23 cellular contexts compared by ENCODE assay signal in genomic region chr11:37804666-37805065, GRCh38.
DNase-seq lines count a peak whose midpoint lies in the region; ATAC-seq and TF ChIP-seq lines count a peak whose summit lies in the region.
"Had no signal": no experiment of that assay in that cellular context is flagged by ENCODE, and none has a peak within 500 bp of the region (broad histone marks: within the 10 kb centered on the region; RNA-seq: fewer than 3 reads in every experiment).

No MANE protein-coding gene starts in this region.

- intact Hi-C loops in A673 (cut with micrococcal nuclease; ENCODE audit: unreplicated experiment), result no loop called here

- no peaks in the 10 kb centered on the region for H3K27me3 Mint-ChIP-seq in activated naive CD8-positive, alpha-beta T cell treated with anti-CD3 and anti-CD28 coated beads, Interleukin-2, amount 50 U/mL, for 24 hours
- no peaks in the 10 kb centered on the region for H3K27me3 Mint-ChIP-seq in activated naive CD8-positive, alpha-beta T cell treated with anti-CD3 and anti-CD28 coated beads for 36 hours
- H3K27me3 Mint-ChIP-seq: CD4-positive, CD25-positive, alpha-beta regulatory T cell; CD8-positive, alpha-beta memory T cell; IgD-negative memory B cell had no signal

- no peak overlapping the region for H3K27ac Mint-ChIP-seq in activated naive CD8-positive, alpha-beta T cell treated with anti-CD3 and anti-CD28 coated beads, Interleukin-2, amount 50 U/mL, for 24 hours
- no peak overlapping the region for H3K27ac Mint-ChIP-seq in activated naive CD8-positive, alpha-beta T cell treated with anti-CD3 and anti-CD28 coated beads for 36 hours
- H3K27ac Mint-ChIP-seq: CD4-positive, CD25-positive, alpha-beta regulatory T cell; CD8-positive, alpha-beta memory T cell; HFFc6; IgD-negative memory B cell had no signal

- POLR2A ChIA-PET in A673 (lab: Charles Lee; ENCODE audit: low non-redundant PET), result no interaction called here

- H3K27me3 ChIP-seq in A673 (replicated peaks; ENCODE audit: insufficient read depth, low read depth, low read length, poor library complexity) (no peaks in the 10 kb centered on the region), adipocyte (replicated peaks; ENCODE audit: control insufficient read depth, insufficient read depth, low read length) (no peaks in the 10 kb centered on the region), brain microvascular endothelial cell (replicated peaks) (no peaks in the 10 kb centered on the region)
- H3K27me3 ChIP-seq: BE2C had no signal

- in situ Hi-C loops in brain microvascular endothelial cell (cut with HindIII; ENCODE audit: low pct_ligation_motif_present, low sequenced_read_pairs), result no loop called here

- H3K9me3 Mint-ChIP-seq in activated naive CD8-positive, alpha-beta T cell treated with anti-CD3 and anti-CD28 coated beads, Interleukin-2, amount 50 U/mL, for 24 hours, result peaks cover 10% of the 10 kb centered on the region
- peaks cover 7% of the 10 kb centered on the region for H3K9me3 Mint-ChIP-seq in activated naive CD8-positive, alpha-beta T cell treated with anti-CD3 and anti-CD28 coated beads for 36 hours
- H3K9me3 Mint-ChIP-seq: HFFc6 had no signal

- no peaks in the 10 kb centered on the region for H3K36me3 Mint-ChIP-seq in activated naive CD8-positive, alpha-beta T cell treated with anti-CD3 and anti-CD28 coated beads, Interleukin-2, amount 50 U/mL, for 24 hours (ENCODE audit: low read depth)
- H3K36me3 Mint-ChIP-seq in activated naive CD8-positive, alpha-beta T cell treated with anti-CD3 and anti-CD28 coated beads for 36 hours, result no peaks in the 10 kb centered on the region
- H3K36me3 Mint-ChIP-seq: CD4-positive, CD25-positive, alpha-beta regulatory T cell; CD8-positive, alpha-beta memory T cell; IgD-negative memory B cell had no signal

- peak; percentile 25 for DNase-seq in A673 (ENCODE audit: low spot score)
- DNase-seq in adipocyte (ENCODE audit: low read depth), result peak; percentile 64
- peak; percentile 54 for DNase-seq in fibroblast of peridontal ligament (ENCODE audit: extremely low read depth)
- DNase-seq in skeletal muscle cell (ENCODE audit: low read depth), result peak; percentile 2
- no peak for DNase-seq in brain microvascular endothelial cell
- no peak for DNase-seq in activated naive CD8-positive, alpha-beta T cell treated with anti-CD3 and anti-CD28 coated beads, Interleukin-2, amount 50 U/mL, for 24 hours
- no peak for DNase-seq in RKO (ENCODE audit: low spot score)
- DNase-seq in activated naive CD8-positive, alpha-beta T cell treated with anti-CD3 and anti-CD28 coated beads for 36 hours, result no peak
- DNase-seq: ACHN; BE2C; C1 segment of cervical spinal cord; CD4-positive, CD25-positive, alpha-beta regulatory T cell; CD8-positive, alpha-beta memory T cell; COR-L47; DMS 273 treated with DMSO at 0.1 percent for 48 hours; DMS53; GDM1; GOT3; H7; HFFc6 had no signal

- H3K4me1 ChIP-seq in A673 (ENCODE audit: insufficient read depth, low read length, poor library complexity, severe bottlenecking), result no peaks in the 10 kb centered on the region
- no peaks in the 10 kb centered on the region for H3K4me1 ChIP-seq in adipocyte (ENCODE audit: control insufficient read depth, insufficient read depth, low read length)
- H3K4me1 ChIP-seq: BE2C had no signal

- H3K9me3 ChIP-seq in A673 (ENCODE audit: low read depth, low read length, poor library complexity, severe bottlenecking) (no peaks in the 10 kb centered on the region), adipocyte (ENCODE audit: control insufficient read depth, low read length) (no peaks in the 10 kb centered on the region)
- H3K9me3 ChIP-seq: BE2C had no signal

- ATAC-seq in activated naive CD8-positive, alpha-beta T cell treated with anti-CD3 and anti-CD28 coated beads, Interleukin-2, amount 50 U/mL, for 24 hours, result no peak
- ATAC-seq: HCT116, HepG2 had no signal

- H3K36me3 ChIP-seq in A673 (ENCODE audit: insufficient read depth, low read length, poor library complexity, severe bottlenecking) (no peaks in the 10 kb centered on the region), adipocyte (ENCODE audit: control insufficient read depth, insufficient read depth, low read length, severe bottlenecking) (no peaks in the 10 kb centered on the region), brain microvascular endothelial cell (replicated peaks) (no peaks in the 10 kb centered on the region)
- H3K36me3 ChIP-seq: BE2C had no signal

- H3K27ac ChIP-seq in A673 (ENCODE audit: low read depth, low read length, poor library complexity, severe bottlenecking) (no peak overlapping the region), brain microvascular endothelial cell (no peak overlapping the region)

- CTCF ChIA-PET in A673 (lab: Charles Lee), result no interaction called here

- no peak overlapping the region for H3K9ac ChIP-seq in adipocyte (ENCODE audit: low read length)

- H3K4me3 Mint-ChIP-seq in activated naive CD8-positive, alpha-beta T cell treated with anti-CD3 and anti-CD28 coated beads, Interleukin-2, amount 50 U/mL, for 24 hours, result no peak overlapping the region
- H3K4me3 Mint-ChIP-seq in activated naive CD8-positive, alpha-beta T cell treated with anti-CD3 and anti-CD28 coated beads for 36 hours, result no peak overlapping the region
- H3K4me3 Mint-ChIP-seq: CD4-positive, CD25-positive, alpha-beta regulatory T cell; CD8-positive, alpha-beta memory T cell; HFFc6; IgD-negative memory B cell had no signal

- H3K4me1 Mint-ChIP-seq in activated naive CD8-positive, alpha-beta T cell treated with anti-CD3 and anti-CD28 coated beads, Interleukin-2, amount 50 U/mL, for 24 hours, result no peaks in the 10 kb centered on the region
- no peaks in the 10 kb centered on the region for H3K4me1 Mint-ChIP-seq in activated naive CD8-positive, alpha-beta T cell treated with anti-CD3 and anti-CD28 coated beads for 36 hours
- H3K4me1 Mint-ChIP-seq: CD4-positive, CD25-positive, alpha-beta regulatory T cell; CD8-positive, alpha-beta memory T cell; IgD-negative memory B cell had no signal

- no TSS peak for BruUV-seq in A673 (replicated peaks; lab: Mats Ljungman, UMichigan)

- H3K4me3 ChIP-seq in A673 (ENCODE audit: low read depth, low read length, poor library complexity, severe bottlenecking), result no peak overlapping the region
- no peak overlapping the region for H3K4me3 ChIP-seq in adipocyte (ENCODE audit: low read length)
- H3K4me3 ChIP-seq in skeletal muscle cell (ENCODE audit: low read depth, low read length), result no peak overlapping the region
- no peak overlapping the region for H3K4me3 ChIP-seq in brain microvascular endothelial cell (ENCODE audit: low read depth, low read length)

- TF ChIP-seq CTCF in A673 (conservative IDR thresholded peaks at IDR 0.05; ENCODE audit: low read depth, low read length) (no peak), brain microvascular endothelial cell (IDR thresholded peaks at IDR 0.05; ENCODE audit: low read depth, low read length, missing control alignments) (no peak)

Comparison
In these comparisons a context has a peak if more than half of its experiments do, and no peak if none do; other contexts are left out.
1. DNase-seq: peak in A673 (single experiment), adipocyte (single experiment), fibroblast of peridontal ligament (single experiment) and skeletal muscle cell (single experiment); none in brain microvascular endothelial cell (single experiment), activated naive CD8-positive, alpha-beta T cell treated with anti-CD3 and anti-CD28 coated beads, Interleukin-2, amount 50 U/mL, for 24 hours (single experiment), RKO (single experiment) and activated naive CD8-positive, alpha-beta T cell treated with anti-CD3 and anti-CD28 coated beads for 36 hours (single experiment).